18 cellular contexts compared by ENCODE assay signal in genomic region chr9:5872496-5872895, GRCh38. TPM values are rescaled to one million over a fixed set of nuclear protein-coding genes. Genes with fewer than 3 reads are reported as not detected.
"Had no signal": no experiment of that assay in that cellular context is flagged by ENCODE, and none has a peak within 500 bp of the region (broad histone marks: within the 10 kb centered on the region; RNA-seq: fewer than 3 reads in every experiment).

No MANE protein-coding gene starts in this region.

- H3K27ac ChIP-seq: SK-N-MC had no signal

- ATAC-seq: T-cell, WTC11 had no signal

- H3K36me3 Mint-ChIP-seq: WTC11 had no signal

- H3K27me3 Mint-ChIP-seq: activated CD4-positive, alpha-beta T cell treated with anti-CD3 and anti-CD28 coated beads, Interleukin-2, amount 10 ng/mL, durations not matched to agents 24 days and 14 days; T-cell had no signal

- H3K4me3 ChIP-seq: SK-N-MC had no signal

- H3K27ac Mint-ChIP-seq: activated CD4-positive, alpha-beta T cell treated with anti-CD3 and anti-CD28 coated beads, Interleukin-2, amount 10 ng/mL, durations not matched to agents 24 days and 14 days; activated T-helper 2 cell treated with anti-CD3 and anti-CD28 coated beads, Interferon-gamma antibody, Interleukin-2, Interleukin-4, amounts not matched to agents 10 μg/mL and 5 μg/mL and 100 μg/mL, durations not matched to agents 14 hours and 24 hours and 36 hours; nephron; T-cell; WTC11 had no signal

- H3K4me3 Mint-ChIP-seq: activated CD4-positive, alpha-beta T cell treated with anti-CD3 and anti-CD28 coated beads, Interleukin-2, amount 10 ng/mL, durations not matched to agents 24 days and 14 days; immature natural killer cell; nephron; T-cell; WTC11 had no signal

- H3K9me3 Mint-ChIP-seq: activated T-helper 2 cell treated with anti-CD3 and anti-CD28 coated beads, Interferon-gamma antibody, Interleukin-2, Interleukin-4, amounts not matched to agents 10 μg/mL and 5 μg/mL and 100 μg/mL, durations not matched to agents 14 hours and 24 hours and 36 hours; immature natural killer cell; nephron; T-cell had no signal

- DNase-seq: activated CD4-positive, alpha-beta T cell treated with anti-CD3 and anti-CD28 coated beads, Interleukin-2, amount 10 ng/mL, durations not matched to agents 24 days and 14 days; activated naive CD4-positive, alpha-beta T cell treated with anti-CD3 and anti-CD28 coated beads, Interleukin-2, amount 50 U/mL, for 16 hours; aorta; effector CD4-positive, alpha-beta T cell; immature natural killer cell; left cardiac atrium; mammary epithelial cell; stimulated activated CD4-positive, alpha-beta T cell treated with anti-CD3 and anti-CD28 coated beads, Interleukin-2, amount 100 ng/mL, for 48 hours; stimulated activated naive CD4-positive, alpha-beta T cell treated with Interleukin-2 at 50 U/mL for 16 hours; T-cell had no signal

- H3K4me1 Mint-ChIP-seq: nephron had no signal

RNA-seq across cellular contexts. Expression of gene MLANA, which starts 18.2 kb away (rescaled TPM):
- total RNA-seq: activated CD4-positive, alpha-beta T cell treated with anti-CD3 and anti-CD28 coated beads, Interleukin-2, amount 10 ng/mL, durations not matched to agents 24 days and 14 days; activated T-helper 2 cell treated with anti-CD3 and anti-CD28 coated beads, Interferon-gamma antibody, Interleukin-2, Interleukin-4, amounts not matched to agents 10 μg/mL and 5 μg/mL and 100 μg/mL, durations not matched to agents 14 hours and 24 hours and 36 hours; aorta; bronchial epithelial cell; left cardiac atrium; mammary epithelial cell; mucosa of gallbladder; omental fat pad; T-cell; temporal lobe; WTC11 had no signal
- polyA plus RNA-seq: mammary epithelial cell had no signal
